21 cellular contexts compared by ENCODE assay signal in genomic region chr10:123904834-123905409, GRCh38. TPM values are rescaled to one million over a fixed set of nuclear protein-coding genes. Genes with fewer than 3 reads are reported as not detected.
DNase-seq lines count a peak whose midpoint lies in the region; ATAC-seq lines count a peak whose summit lies in the region.
"Had no signal": no experiment of that assay in that cellular context is flagged by ENCODE, and none has a peak within 500 bp of the region (broad histone marks: within the 10 kb centered on the region; RNA-seq: fewer than 3 reads in every experiment).

No MANE protein-coding gene starts in this region.

- no peak overlapping the region for H3K4me3 ChIP-seq in iPS-15b (ENCODE audit: low read depth, low read length)

- in situ Hi-C loops in G401 (cut with HindIII; ENCODE audit: low sequenced_read_pairs): no loop called here

- DNase-seq in NCI-H1417 (lab: John Stamatoyannopoulos, UW) (peak in 2 of 3 experiments; percentile 13 to 23), NCI-H1417 treated with DMSO at 0.1 percent for 48 hours (lab: John Stamatoyannopoulos, UW) (no peak), G401 (ENCODE audit: low spot score) (peak; percentile 9), NCI-H526 treated with DMSO at 0.1 percent for 48 hours (lab: John Stamatoyannopoulos, UW) (peak; percentile 7), GF-D8 (lab: John Stamatoyannopoulos, UW) (no peak)
- DNase-seq in stimulated activated naive CD4-positive, alpha-beta T cell treated with Interleukin-2 at 50 U/mL for 16 hours (lab: John Stamatoyannopoulos, UW): no peak
- DNase-seq: AML-193; CD8-positive, alpha-beta memory T cell; EL; Karpas-422; NCI-H1436; NCI-H187 treated with DMSO at 0.1 percent for 48 hours; NCI-H446; NK-92 treated with Interleukin-12 subunit alpha and Interleukin-12 subunit beta, amount 100 ng/mL, for 24 hours; SHP77 treated with DMSO at 0.1 percent for 48 hours; SK-N-SH had no signal

- peaks cover 3% of the 10 kb centered on the region for H3K27me3 ChIP-seq in iPS-15b (ENCODE audit: control insufficient read depth, insufficient read depth, low read length)

- ATAC-seq in HG03196 (IDR thresholded peaks at IDR 0.05; ENCODE audit: unreplicated experiment): no peak
- ATAC-seq: HCT116 had no signal

- peaks cover 9% of the 10 kb centered on the region for H3K4me1 ChIP-seq in iPS-15b (ENCODE audit: control insufficient read depth, insufficient read depth, low read length)

- no peaks in the 10 kb centered on the region for H3K9me3 ChIP-seq in iPS-15b (ENCODE audit: control insufficient read depth, insufficient read depth, low read length)
- H3K9me3 ChIP-seq: SK-N-SH had no signal

- peak overlapping the region; percentile 24 for H3K9ac ChIP-seq in iPS-15b (ENCODE audit: low read depth, low read length)
- H3K9ac ChIP-seq: SK-N-SH had no signal

- no peaks in the 10 kb centered on the region for H3K36me3 ChIP-seq in iPS-15b (ENCODE audit: control insufficient read depth, insufficient read depth, low read length)

RNA-seq across cellular contexts. Expression of gene CPXM2, which starts 13.3 kb away (rescaled TPM):
- not detected in 2 replicates for total RNA-seq in G401 (2014; rRNA removed; shearing (Covaris generic))
- total RNA-seq: A172; CD8-positive, alpha-beta memory T cell; M059J had no signal

Comparison
In these comparisons a context has a peak if more than half of its experiments do, and no peak if none do; other contexts are left out.
1. DNase-seq: peak in NCI-H1417 (2 of 3), G401 (single experiment) and NCI-H526 treated with DMSO at 0.1 percent for 48 hours (single experiment); none in NCI-H1417 treated with DMSO at 0.1 percent for 48 hours (single experiment), GF-D8 (single experiment) and stimulated activated naive CD4-positive, alpha-beta T cell treated with Interleukin-2 at 50 U/mL for 16 hours (single experiment).